8 cellular contexts compared by ENCODE assay signal in genomic region chr2:231711677-231712461, GRCh38. TPM values are rescaled to one million over a fixed set of nuclear protein-coding genes. Genes with fewer than 3 reads are reported as not detected.
DNase-seq lines count a peak whose midpoint lies in the region; ATAC-seq and TF ChIP-seq lines count a peak whose summit lies in the region.

No MANE protein-coding gene starts in this region.

- peak overlapping the region; percentile 97 for H3K27ac Mint-ChIP-seq in natural killer cell

- peak overlapping the region; percentile 99 for H3K4me3 Mint-ChIP-seq in natural killer cell

- peak overlapping the region; percentile 67 for H3K4me3 ChIP-seq in AG10803 (ENCODE audit: low read length)
- peak overlapping the region; percentile 100 for H3K4me3 ChIP-seq in coronary artery

- H3K27ac ChIP-seq in coronary artery, result peak overlapping the region; percentile 97 to 100

- H3K9me3 Mint-ChIP-seq in natural killer cell, result no peaks in the 10 kb centered on the region

- no peak for DNase-seq in AG10803 (ENCODE audit: low read depth)
- DNase-seq in NAMALWA (ENCODE audit: low spot score), result peak; percentile 44
- DNase-seq in coronary artery (ENCODE audit: low spot score), result peak; percentile 67
- DNase-seq in natural killer cell, result no peak
- DNase-seq in NCI-H510A (lab: John Stamatoyannopoulos, UW), result no peak

- peaks cover 35 to 60% of the 10 kb centered on the region in 2 donors for H3K4me1 Mint-ChIP-seq in natural killer cell

- intact Hi-C loops in natural killer cell (cut with micrococcal nuclease), result no loop called here

- no peak for ATAC-seq in natural killer cell
- ATAC-seq in HG03095 (IDR thresholded peaks at IDR 0.05; ENCODE audit: unreplicated experiment), result no peak
- no peak for ATAC-seq in GM19023 (IDR thresholded peaks at IDR 0.05; ENCODE audit: unreplicated experiment)
- ATAC-seq in GM21529 (IDR thresholded peaks at IDR 0.05; ENCODE audit: unreplicated experiment), result no peak

- H3K27me3 Mint-ChIP-seq in natural killer cell (ENCODE audit: low read depth in 2 of 2), result peaks cover 0 to 5% of the 10 kb centered on the region in 2 donors

- peaks cover 13% of the 10 kb centered on the region for H3K36me3 Mint-ChIP-seq in natural killer cell

- TF ChIP-seq CTCF in AG10803 (conservative IDR thresholded peaks at IDR 0.05; ENCODE audit: low read length) (no peak), coronary artery (IDR thresholded peaks at IDR 0.05) (no peak), natural killer cell (IDR thresholded peaks at IDR 0.05) (no peak)

RNA-seq across cellular contexts. Expression of gene PTMA, which starts 3.5 kb away (rescaled TPM):
- total RNA-seq in natural killer cell, result 1,000 to 10,000 TPM; 1,245 to 1,643 (median 1,314) TPM

Comparison
In these comparisons a context has a peak if more than half of its experiments do, and no peak if none do; other contexts are left out.
1. DNase-seq: peak in NAMALWA (single experiment) and coronary artery (single experiment); none in AG10803 (single experiment), natural killer cell (single experiment) and NCI-H510A (single experiment).